8 cellular contexts compared by ENCODE assay signal in genomic region chr4:100093091-100093866, GRCh38.
DNase-seq lines count a peak whose midpoint lies in the region; ATAC-seq and TF ChIP-seq lines count a peak whose summit lies in the region.

No MANE protein-coding gene starts in this region.

- H3K4me1 ChIP-seq in CD8-positive, alpha-beta T cell (ENCODE audit: insufficient read depth, low read length): peaks cover 7% of the 10 kb centered on the region

- POLR2A ChIA-PET in CD8-positive, alpha-beta T cell (lab: Charles Lee): interaction anchor here (0.6 to 1.6 kb wide), 6 partner anchors 10 to 1949 kb away, joined by 3 to 7 read pairs (median 3); partner anchors contain the start of gene TRMT10A
- POLR2A ChIA-PET in activated CD4-positive, alpha-beta memory T cell treated with anti-CD3 and anti-CD28 coated beads, Interleukin-2, amount 10 ng/mL, durations not matched to agents 7 days and 5 days (lab: Charles Lee): interaction anchor here (0.6 to 1.9 kb wide), 6 partner anchors 14 to 1233 kb away, joined by 3 to 7 read pairs (median 4); partner anchors contain the start of genes DNAJB14 and LAMTOR3

- no peaks in the 10 kb centered on the region for H3K36me3 ChIP-seq in CD8-positive, alpha-beta T cell (ENCODE audit: insufficient read depth, low read length)

- H3K27ac Mint-ChIP-seq in CD8-positive, alpha-beta T cell: peak overlapping the region; percentile 91
- H3K27ac Mint-ChIP-seq in activated CD4-positive, alpha-beta memory T cell treated with anti-CD3 and anti-CD28 coated beads, Interleukin-2, amount 10 ng/mL, durations not matched to agents 7 days and 5 days: peak overlapping the region; percentile 41

- H3K36me3 Mint-ChIP-seq in CD8-positive, alpha-beta T cell: no peaks in the 10 kb centered on the region
- no peaks in the 10 kb centered on the region for H3K36me3 Mint-ChIP-seq in activated CD4-positive, alpha-beta memory T cell treated with anti-CD3 and anti-CD28 coated beads, Interleukin-2, amount 10 ng/mL, durations not matched to agents 7 days and 5 days (ENCODE audit: low read depth)

- H3K27ac ChIP-seq in CD8-positive, alpha-beta T cell (ENCODE audit: low read depth, low read length): no peak overlapping the region

- TF ChIP-seq CTCF in CD8-positive, alpha-beta T cell (IDR thresholded peaks at IDR 0.05): peak; percentile 71

- CTCF ChIA-PET in CD8-positive, alpha-beta T cell (lab: Charles Lee): interaction anchor here (0.8 to 5.3 kb wide), 14 partner anchors 10 to 1637 kb away, joined by 3 to 72 read pairs (median 4); no protein-coding TSS in a partner anchor
- CTCF ChIA-PET in activated CD4-positive, alpha-beta memory T cell treated with anti-CD3 and anti-CD28 coated beads, Interleukin-2, amount 10 ng/mL, durations not matched to agents 7 days and 5 days (lab: Charles Lee): interaction anchor here (0.6 to 3.4 kb wide), 46 partner anchors 10 to 1637 kb away, joined by 3 to 39 read pairs (median 4); partner anchors contain the start of genes DNAJB14 and H2AZ1

- H3K4me3 ChIP-seq in CD8-positive, alpha-beta T cell (ENCODE audit: low read depth, low read length): no peak overlapping the region

- peak; percentile 68 to 96 (median 85) for DNase-seq in CD8-positive, alpha-beta T cell
- DNase-seq in NCI-H774 (lab: John Stamatoyannopoulos, UW) (peak; percentile 45), medulla oblongata (ENCODE audit: extremely low spot score) (peak; percentile 83)
- DNase-seq in activated CD4-positive, alpha-beta memory T cell treated with anti-CD3 and anti-CD28 coated beads, Interleukin-2, amount 10 ng/mL, durations not matched to agents 7 days and 5 days: peak; percentile 90
- peak; percentile 79 for DNase-seq in effector CD4-positive, alpha-beta T cell
- peak; percentile 77 for DNase-seq in stimulated activated CD8-positive, alpha-beta memory T cell treated with anti-CD3 and anti-CD28 coated beads, Interleukin-15, amount 100 ng/mL, for 1 hour (ENCODE audit: low read depth)

- intact Hi-C loops in CD8-positive, alpha-beta T cell (cut with DNase I, micrococcal nuclease): loop anchor here (1.0 to 10.0 kb wide), 16 partner anchors 142 to 1640 kb away; partner anchors contain the start of genes PPP3CA (in 2 of the 2), TRMT10A (in 2 of the 2), DAPP1 (in 1 of the 2) and H2AZ1 (in 1 of the 2)

- H3K4me3 Mint-ChIP-seq in CD8-positive, alpha-beta T cell: no peak overlapping the region
- H3K4me3 Mint-ChIP-seq in activated CD4-positive, alpha-beta memory T cell treated with anti-CD3 and anti-CD28 coated beads, Interleukin-2, amount 10 ng/mL, durations not matched to agents 7 days and 5 days: no peak overlapping the region

- no peaks in the 10 kb centered on the region for H3K27me3 Mint-ChIP-seq in CD8-positive, alpha-beta T cell (ENCODE audit: low read depth)
- peaks cover 2% of the 10 kb centered on the region for H3K27me3 Mint-ChIP-seq in activated CD4-positive, alpha-beta memory T cell treated with anti-CD3 and anti-CD28 coated beads, Interleukin-2, amount 10 ng/mL, durations not matched to agents 7 days and 5 days

- no peaks in the 10 kb centered on the region for H3K27me3 ChIP-seq in CD8-positive, alpha-beta T cell (ENCODE audit: insufficient read depth, low read length)

- no peaks in the 10 kb centered on the region for H3K9me3 ChIP-seq in CD8-positive, alpha-beta T cell (ENCODE audit: low read length)

- peak; percentile 99 for ATAC-seq in CD8-positive, alpha-beta T cell
- ATAC-seq in GM19467 (IDR thresholded peaks at IDR 0.05; ENCODE audit: unreplicated experiment): peak; percentile 76
- peak; percentile 50 for ATAC-seq in HG03575 (IDR thresholded peaks at IDR 0.05; ENCODE audit: extremely low read depth, insufficient number of reproducible peaks, low FRiP score, unreplicated experiment)

- peaks cover 18% of the 10 kb centered on the region for H3K4me1 Mint-ChIP-seq in CD8-positive, alpha-beta T cell (ENCODE audit: low read depth)
- H3K4me1 Mint-ChIP-seq in activated CD4-positive, alpha-beta memory T cell treated with anti-CD3 and anti-CD28 coated beads, Interleukin-2, amount 10 ng/mL, durations not matched to agents 7 days and 5 days: peaks cover 47% of the 10 kb centered on the region

- H3K9me3 Mint-ChIP-seq in CD8-positive, alpha-beta T cell: no peaks in the 10 kb centered on the region
- no peaks in the 10 kb centered on the region for H3K9me3 Mint-ChIP-seq in activated CD4-positive, alpha-beta memory T cell treated with anti-CD3 and anti-CD28 coated beads, Interleukin-2, amount 10 ng/mL, durations not matched to agents 7 days and 5 days
